8 cellular contexts compared by ENCODE assay signal in the genomic region with DNA sequence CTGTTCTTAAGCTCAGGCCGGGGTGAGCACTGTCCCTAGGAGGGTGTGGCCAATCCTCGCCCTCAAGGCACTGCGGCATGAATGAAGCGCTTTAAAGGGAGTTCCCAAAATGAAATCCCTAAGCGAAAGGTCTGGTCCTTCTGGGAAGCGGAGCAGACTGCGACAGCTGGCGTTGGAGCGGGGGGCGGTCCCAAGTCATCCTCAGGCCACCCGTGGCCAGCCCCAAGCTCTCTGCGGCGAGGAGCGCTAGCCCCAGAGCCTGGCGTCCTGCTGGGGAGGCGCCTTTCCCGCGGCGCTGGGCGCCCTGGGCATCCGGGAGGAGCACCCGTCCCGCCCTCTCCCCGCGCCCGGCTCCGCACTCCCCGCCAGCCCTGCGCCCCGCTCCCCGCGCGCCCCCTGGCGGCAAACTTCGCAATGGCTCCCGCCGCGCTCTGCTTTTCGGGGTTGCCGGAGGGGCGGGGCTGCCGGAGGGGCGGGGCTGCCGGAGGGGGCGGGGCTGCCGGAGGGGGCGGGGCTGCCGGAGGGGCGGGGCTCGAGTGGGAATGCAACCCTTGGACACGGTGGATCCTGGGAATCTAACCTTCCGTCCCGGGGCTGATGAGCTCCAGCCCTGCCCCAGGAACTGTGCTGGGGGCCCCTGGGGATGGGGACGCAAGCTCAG. TPM values are rescaled to one million over a fixed set of nuclear protein-coding genes. Genes with fewer than 3 reads are reported as not detected.
DNase-seq lines count a peak whose midpoint lies in the region; ATAC-seq and TF ChIP-seq lines count a peak whose summit lies in the region.

No MANE protein-coding gene starts in this region.

- peak overlapping the region; percentile 74 for H3K4me3 ChIP-seq in fibroblast of villous mesenchyme (ENCODE audit: low read depth, low read length)
- H3K4me3 ChIP-seq in neural cell (ENCODE audit: low read length), result peak overlapping the region; percentile 58

- TF ChIP-seq CTCF in CD4-positive, alpha-beta T cell (IDR thresholded peaks at IDR 0.05), result peak; percentile 74
- TF ChIP-seq CTCF in RWPE1 (conservative IDR thresholded peaks at IDR 0.05; ENCODE audit: low read depth), result peak; percentile 89
- peak; percentile 66 for TF ChIP-seq CTCF in fibroblast of villous mesenchyme (IDR thresholded peaks at IDR 0.05; ENCODE audit: insufficient read depth, low read depth, low read length)
- TF ChIP-seq CTCF in neural cell (IDR thresholded peaks at IDR 0.05; ENCODE audit: poor library complexity, severe bottlenecking), result peak; percentile 58

- no peaks in the 10 kb centered on the region for H3K9me2 ChIP-seq in neural cell (ENCODE audit: insufficient read depth, low read length)

- peaks cover 29% of the 10 kb centered on the region for H3K4me1 Mint-ChIP-seq in CD4-positive, alpha-beta T cell (ENCODE audit: low read depth)
- H3K4me1 Mint-ChIP-seq in activated T-helper 2 cell treated with anti-CD3 and anti-CD28 coated beads, Interferon-gamma antibody, Interleukin-2, Interleukin-4, amounts not matched to agents 10 μg/mL and 5 μg/mL and 100 μg/mL, durations not matched to agents 14 hours and 24 hours and 36 hours (ENCODE audit: low read depth), result peaks cover 11% of the 10 kb centered on the region
- peaks cover 25% of the 10 kb centered on the region for H3K4me1 Mint-ChIP-seq in stimulated activated naive CD8-positive, alpha-beta T cell treated with anti-CD3 and anti-CD28 coated beads, Interleukin-15, amount 100 ng/mL, for 72 hours

- peak; percentile 91 for ATAC-seq in CD4-positive, alpha-beta T cell (ENCODE audit: poor library complexity)
- ATAC-seq in GM21390 (IDR thresholded peaks at IDR 0.05; ENCODE audit: unreplicated experiment), result peak; percentile 77
- peak; percentile 90 for ATAC-seq in stimulated activated naive CD8-positive, alpha-beta T cell treated with anti-CD3 and anti-CD28 coated beads, Interleukin-15, amount 100 ng/mL, for 72 hours

- POLR2A ChIA-PET in CD4-positive, alpha-beta T cell (lab: Charles Lee), result interaction anchor here (0.6 to 2.8 kb wide), 7 partner anchors 25 to 349 kb away, joined by 3 to 24 read pairs (median 5); a partner anchor contains a TSS
- POLR2A ChIA-PET in RWPE1 (lab: Yijun Ruan, JAX; ENCODE audit: low non-redundant PET), result interaction anchor here (0.8 kb wide), 1 partner anchor 32 kb away, joined by 4 read pairs; no protein-coding TSS in a partner anchor

- no peaks in the 10 kb centered on the region for H3K36me3 Mint-ChIP-seq in CD4-positive, alpha-beta T cell (ENCODE audit: low read depth)
- peaks cover 5% of the 10 kb centered on the region for H3K36me3 Mint-ChIP-seq in activated T-helper 2 cell treated with anti-CD3 and anti-CD28 coated beads, Interferon-gamma antibody, Interleukin-2, Interleukin-4, amounts not matched to agents 10 μg/mL and 5 μg/mL and 100 μg/mL, durations not matched to agents 14 hours and 24 hours and 36 hours (ENCODE audit: low read depth)

- no peak overlapping the region for H3K27ac ChIP-seq in CD4-positive, alpha-beta T cell (ENCODE audit: low read depth, low read length)
- H3K27ac ChIP-seq in RWPE1, result peak overlapping the region; percentile 75
- H3K27ac ChIP-seq in neural cell (ENCODE audit: low read length), result no peak overlapping the region

- no peaks in the 10 kb centered on the region for H3K79me2 ChIP-seq in neural cell (replicated peaks; ENCODE audit: insufficient read depth, low read length)

- H3K27me3 ChIP-seq in CD4-positive, alpha-beta T cell (ENCODE audit: control insufficient read depth, insufficient read depth, low read length), result no peaks in the 10 kb centered on the region
- peaks cover 23% of the 10 kb centered on the region for H3K27me3 ChIP-seq in neural cell (ENCODE audit: insufficient read depth, low read depth, low read length)

- H3K4me3 Mint-ChIP-seq in CD4-positive, alpha-beta T cell, result peak overlapping the region; percentile 91
- peak overlapping the region; percentile 81 for H3K4me3 Mint-ChIP-seq in activated T-helper 2 cell treated with anti-CD3 and anti-CD28 coated beads, Interferon-gamma antibody, Interleukin-2, Interleukin-4, amounts not matched to agents 10 μg/mL and 5 μg/mL and 100 μg/mL, durations not matched to agents 14 hours and 24 hours and 36 hours (ENCODE audit: low read depth)
- peak overlapping the region; percentile 89 to 91 for H3K4me3 Mint-ChIP-seq in stimulated activated naive CD8-positive, alpha-beta T cell treated with anti-CD3 and anti-CD28 coated beads, Interleukin-15, amount 100 ng/mL, for 72 hours

- intact Hi-C loops in CD4-positive, alpha-beta T cell (cut with DNase I, micrococcal nuclease), result loop anchor here (1.0 to 5.0 kb wide), 6 partner anchors 26 to 74 kb away; a partner anchor contains a TSS
- intact Hi-C loops in activated T-helper 2 cell treated with anti-CD3 and anti-CD28 coated beads, Interferon-gamma antibody, Interleukin-2, Interleukin-4, amounts not matched to agents 10 μg/mL and 5 μg/mL and 100 μg/mL, durations not matched to agents 14 hours and 24 hours and 36 hours (cut with micrococcal nuclease), result loop anchor here (1.0 to 5.0 kb wide), 3 partner anchors 25 to 74 kb away; a partner anchor contains a TSS

- H3K4me2 ChIP-seq in neural cell (ENCODE audit: low read length), result no peak overlapping the region

- no peaks in the 10 kb centered on the region for H3F3A ChIP-seq in neural cell (ENCODE audit: insufficient read depth, low read length, poor library complexity, severe bottlenecking)

- H4K20me1 ChIP-seq in neural cell (ENCODE audit: insufficient read depth), result no peaks in the 10 kb centered on the region

- no peaks in the 10 kb centered on the region for H3K9me3 Mint-ChIP-seq in CD4-positive, alpha-beta T cell
- H3K9me3 Mint-ChIP-seq in activated T-helper 2 cell treated with anti-CD3 and anti-CD28 coated beads, Interferon-gamma antibody, Interleukin-2, Interleukin-4, amounts not matched to agents 10 μg/mL and 5 μg/mL and 100 μg/mL, durations not matched to agents 14 hours and 24 hours and 36 hours, result peaks cover 10% of the 10 kb centered on the region
- peaks cover 11 to 14% of the 10 kb centered on the region in 2 donors for H3K9me3 Mint-ChIP-seq in stimulated activated naive CD8-positive, alpha-beta T cell treated with anti-CD3 and anti-CD28 coated beads, Interleukin-15, amount 100 ng/mL, for 72 hours

- no peaks in the 10 kb centered on the region for H3K36me3 ChIP-seq in neural cell (ENCODE audit: insufficient read depth, low read length)

- no peak for TF ChIP-seq RAD21 in neural cell (conservative IDR thresholded peaks at IDR 0.05)

- no peak overlapping the region for H3K27ac Mint-ChIP-seq in CD4-positive, alpha-beta T cell
- H3K27ac Mint-ChIP-seq in activated T-helper 2 cell treated with anti-CD3 and anti-CD28 coated beads, Interferon-gamma antibody, Interleukin-2, Interleukin-4, amounts not matched to agents 10 μg/mL and 5 μg/mL and 100 μg/mL, durations not matched to agents 14 hours and 24 hours and 36 hours, result no peak overlapping the region
- no peak overlapping the region for H3K27ac Mint-ChIP-seq in stimulated activated naive CD8-positive, alpha-beta T cell treated with anti-CD3 and anti-CD28 coated beads, Interleukin-15, amount 100 ng/mL, for 72 hours

- H3K9me3 ChIP-seq in CD4-positive, alpha-beta T cell (ENCODE audit: control insufficient read depth, low read length), result no peaks in the 10 kb centered on the region
- no peaks in the 10 kb centered on the region for H3K9me3 ChIP-seq in neural cell (ENCODE audit: low read length)

- no peak for TF ChIP-seq EP300 in neural cell (conservative IDR thresholded peaks at IDR 0.05; ENCODE audit: poor library complexity, severe bottlenecking)

- DNase-seq in CD4-positive, alpha-beta T cell, result peak; percentile 87 to 99 (median 94)
- DNase-seq in KG1 (lab: John Stamatoyannopoulos, UW) (peak; percentile 53), RWPE1 (ENCODE audit: low spot score) (peak; percentile 93), fibroblast of villous mesenchyme (ENCODE audit: low read depth) (peak; percentile 85)
- peak; percentile 87 for DNase-seq in activated T-helper 2 cell treated with anti-CD3 and anti-CD28 coated beads, Interferon-gamma antibody, Interleukin-2, Interleukin-4, amounts not matched to agents 10 μg/mL and 5 μg/mL and 100 μg/mL, durations not matched to agents 14 hours and 24 hours and 36 hours (ENCODE audit: low spot score)
- peak; percentile 91 to 94 for DNase-seq in stimulated activated naive CD8-positive, alpha-beta T cell treated with anti-CD3 and anti-CD28 coated beads, Interleukin-15, amount 100 ng/mL, for 72 hours

- CTCF ChIA-PET in CD4-positive, alpha-beta T cell (lab: Charles Lee), result interaction anchor here (1.4 to 4.5 kb wide), 5 partner anchors 26 to 74 kb away, joined by 4 to 49 read pairs (median 12); a partner anchor contains a TSS
- CTCF ChIA-PET in RWPE1 (lab: Yijun Ruan, JAX), result interaction anchor here (0.6 to 2.0 kb wide), 14 partner anchors 9 to 87 kb away, joined by 3 to 25 read pairs (median 4); a partner anchor contains a TSS

- peaks cover 10% of the 10 kb centered on the region for H3K27me3 Mint-ChIP-seq in CD4-positive, alpha-beta T cell
- H3K27me3 Mint-ChIP-seq in activated T-helper 2 cell treated with anti-CD3 and anti-CD28 coated beads, Interferon-gamma antibody, Interleukin-2, Interleukin-4, amounts not matched to agents 10 μg/mL and 5 μg/mL and 100 μg/mL, durations not matched to agents 14 hours and 24 hours and 36 hours (ENCODE audit: low read depth), result peaks cover 29% of the 10 kb centered on the region
- peaks cover 27% of the 10 kb centered on the region for H3K27me3 Mint-ChIP-seq in stimulated activated naive CD8-positive, alpha-beta T cell treated with anti-CD3 and anti-CD28 coated beads, Interleukin-15, amount 100 ng/mL, for 72 hours

- no peak overlapping the region for H2AFZ ChIP-seq in neural cell (ENCODE audit: low read depth, low read length)

- no peak overlapping the region for H3K9ac ChIP-seq in neural cell (ENCODE audit: low read length)

RNA-seq across cellular contexts. Expression of a gene that starts 25.4 kb away (rescaled TPM):
- total RNA-seq in CD4-positive, alpha-beta T cell, result 1 to 10 TPM; 2.9 to 3.0 TPM
- 5.2 and 5.4 TPM in 2 replicates for total RNA-seq in activated T-helper 2 cell treated with anti-CD3 and anti-CD28 coated beads, Interferon-gamma antibody, Interleukin-2, Interleukin-4, amounts not matched to agents 10 μg/mL and 5 μg/mL and 100 μg/mL, durations not matched to agents 14 hours and 24 hours and 36 hours
- total RNA-seq in fibroblast of villous mesenchyme, result 3.5 and 4.3 TPM in 2 replicates
- not detected in 2 replicates for polyA plus RNA-seq in neural cell
- polyA minus RNA-seq in neural cell, result 0.49 TPM in 1 of 2 replicates, not detected in the other

RNA-seq across cellular contexts. Expression of a gene that starts 30.8 kb away (rescaled TPM):
- 10 to 100 TPM; 58.8 to 66.5 TPM for total RNA-seq in CD4-positive, alpha-beta T cell
- 145 TPM in 2 replicates for total RNA-seq in activated T-helper 2 cell treated with anti-CD3 and anti-CD28 coated beads, Interferon-gamma antibody, Interleukin-2, Interleukin-4, amounts not matched to agents 10 μg/mL and 5 μg/mL and 100 μg/mL, durations not matched to agents 14 hours and 24 hours and 36 hours
- 233 and 261 TPM in 2 replicates for total RNA-seq in fibroblast of villous mesenchyme
- polyA plus RNA-seq in neural cell, result 159 and 164 TPM in 2 replicates
- polyA minus RNA-seq in neural cell, result 162 and 169 TPM in 2 replicates

RNA-seq across cellular contexts. Expression of a gene that starts 38.7 kb away (rescaled TPM):
- total RNA-seq in CD4-positive, alpha-beta T cell, result 1 to 10 TPM; 4.4 to 4.7 TPM
- 8.5 TPM in 2 replicates for total RNA-seq in activated T-helper 2 cell treated with anti-CD3 and anti-CD28 coated beads, Interferon-gamma antibody, Interleukin-2, Interleukin-4, amounts not matched to agents 10 μg/mL and 5 μg/mL and 100 μg/mL, durations not matched to agents 14 hours and 24 hours and 36 hours
- 19.4 and 22.5 TPM in 2 replicates for total RNA-seq in fibroblast of villous mesenchyme
- polyA plus RNA-seq in neural cell, result 11.6 and 13.2 TPM in 2 replicates
- polyA minus RNA-seq in neural cell, result 21.1 and 27.5 TPM in 2 replicates
